Comparison of ENCODE assay signal across 24 cellular contexts in the genomic region with DNA sequence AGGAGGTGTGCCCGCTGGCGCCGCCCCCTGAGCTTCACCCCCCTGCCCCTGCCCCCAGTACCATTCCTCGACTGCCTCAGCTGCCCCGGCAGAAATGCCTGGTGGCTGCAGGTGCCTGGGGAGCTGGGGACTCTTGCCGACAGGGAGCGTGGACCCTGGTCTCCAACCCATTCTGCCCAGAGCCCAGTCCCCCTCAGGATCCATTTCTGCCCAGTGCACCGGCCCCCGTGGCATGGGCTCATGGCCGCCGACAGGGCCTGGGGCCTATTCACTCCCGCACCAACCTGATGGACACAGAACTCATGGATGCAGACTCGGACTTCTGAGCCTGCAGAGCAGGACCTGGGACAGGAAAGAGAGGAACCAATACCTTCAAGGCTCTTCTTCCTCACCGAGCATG.
"Had no signal": no experiment of that assay in that cellular context is flagged by ENCODE, and none has a peak within 500 bp of the region (broad histone marks: within the 10 kb centered on the region; RNA-seq: fewer than 3 reads in every experiment).

No MANE protein-coding gene starts in this region.

- ATAC-seq: natural killer cell treated with Interleukin-12 subunit alpha and Interleukin-12 subunit beta and Interleukin-15 and Interleukin-18, amount 100 ng/mL, for 72 hours; pancreas; right cardiac atrium; stimulated activated naive B cell treated with anti-CD40 and anti-IgM and Interleukin-4, amounts not matched to agents 10 μg/mL and 1 μg/mL and 100 μg/mL, for 72 hours; stimulated activated naive CD8-positive, alpha-beta T cell treated with anti-CD3 and anti-CD28 coated beads, Interleukin-15, Interleukin-2, amounts not matched to agents 100 U/mL and 50 U/mL, for 24 hours had no signal

- H3K9me3 ChIP-seq: left ventricle myocardium inferior, pancreas, prostate gland, stomach, testis, thyroid gland, transverse colon, uterus had no signal

- H3K27ac ChIP-seq: hepatocyte, left ventricle myocardium inferior, pancreas, prostate gland, stomach, testis, thyroid gland, transverse colon, uterus had no signal

- H3K79me2 ChIP-seq: hepatocyte had no signal

- H3K27ac Mint-ChIP-seq: mesothelial cell of epicardium; natural killer cell treated with Interleukin-12 subunit alpha and Interleukin-12 subunit beta and Interleukin-15 and Interleukin-18, amount 100 ng/mL, for 72 hours had no signal

- H3K4me1 ChIP-seq: pancreas, prostate gland, transverse colon, uterus had no signal

- H2AFZ ChIP-seq: hepatocyte had no signal

- DNase-seq: islet precursor cell; left ventricle myocardium inferior; mesendoderm; naive B cell; pancreas; retina; right cardiac atrium; stimulated activated CD4-positive, alpha-beta T cell treated with anti-CD3 and anti-CD28 coated beads, Interleukin-1b, Interleukin-23, amount 100 ng/mL, for 48 hours; stimulated activated CD4-positive, alpha-beta T cell treated with anti-CD3 and anti-CD28 coated beads, Interleukin-2, amount 100 ng/mL, for 48 hours; stimulated activated CD4-positive, alpha-beta T cell treated with anti-CD3 and anti-CD28 coated beads, Interleukin-4, amount 100 ng/mL, for 4 hours; stimulated activated CD8-positive, alpha-beta memory T cell treated with anti-CD3 and anti-CD28 coated beads, Interleukin-4, amount 100 ng/mL, for 48 hours; stimulated activated naive B cell treated with anti-CD40 and anti-IgM and Interleukin-4, amounts not matched to agents 10 μg/mL and 1 μg/mL and 100 μg/mL, for 72 hours; stimulated activated naive CD8-positive, alpha-beta T cell treated with anti-CD3 and anti-CD28 coated beads, Interleukin-15, Interleukin-2, amounts not matched to agents 100 U/mL and 50 U/mL, for 24 hours; stomach; testis; thyroid gland; transverse colon; uterus had no signal

- H3K27me3 ChIP-seq: hepatocyte, pancreas, stomach, testis, thyroid gland, transverse colon, uterus had no signal

- H3K9me3 Mint-ChIP-seq: mesothelial cell of epicardium; naive B cell; natural killer cell treated with Interleukin-12 subunit alpha and Interleukin-12 subunit beta and Interleukin-15 and Interleukin-18, amount 100 ng/mL, for 72 hours; stimulated activated naive B cell treated with anti-CD40 and anti-IgM and Interleukin-4, amounts not matched to agents 10 μg/mL and 1 μg/mL and 100 μg/mL, for 72 hours had no signal

- H3K4me2 ChIP-seq: hepatocyte, smooth muscle cell had no signal

- FAIRE-seq: pancreas had no signal

- H3K36me3 Mint-ChIP-seq: naive B cell; natural killer cell treated with Interleukin-12 subunit alpha and Interleukin-12 subunit beta and Interleukin-15 and Interleukin-18, amount 100 ng/mL, for 72 hours; stimulated activated naive B cell treated with anti-CD40 and anti-IgM and Interleukin-4, amounts not matched to agents 10 μg/mL and 1 μg/mL and 100 μg/mL, for 72 hours had no signal

- H3K27me3 Mint-ChIP-seq: naive B cell; stimulated activated naive B cell treated with anti-CD40 and anti-IgM and Interleukin-4, amounts not matched to agents 10 μg/mL and 1 μg/mL and 100 μg/mL, for 72 hours had no signal

- H3K36me3 ChIP-seq: pancreas, prostate gland, transverse colon, uterus had no signal

- H3K4me3 Mint-ChIP-seq: mesothelial cell of epicardium; naive B cell; natural killer cell treated with Interleukin-12 subunit alpha and Interleukin-12 subunit beta and Interleukin-15 and Interleukin-18, amount 100 ng/mL, for 72 hours; stimulated activated naive B cell treated with anti-CD40 and anti-IgM and Interleukin-4, amounts not matched to agents 10 μg/mL and 1 μg/mL and 100 μg/mL, for 72 hours had no signal

- H3K4me3 ChIP-seq: hepatocyte, left ventricle myocardium inferior, lung, pancreas, prostate gland, smooth muscle cell, stomach, testis, thyroid gland, transverse colon, uterus had no signal
